Comparison of ENCODE assay signal across 25 cellular contexts in the genomic region with DNA sequence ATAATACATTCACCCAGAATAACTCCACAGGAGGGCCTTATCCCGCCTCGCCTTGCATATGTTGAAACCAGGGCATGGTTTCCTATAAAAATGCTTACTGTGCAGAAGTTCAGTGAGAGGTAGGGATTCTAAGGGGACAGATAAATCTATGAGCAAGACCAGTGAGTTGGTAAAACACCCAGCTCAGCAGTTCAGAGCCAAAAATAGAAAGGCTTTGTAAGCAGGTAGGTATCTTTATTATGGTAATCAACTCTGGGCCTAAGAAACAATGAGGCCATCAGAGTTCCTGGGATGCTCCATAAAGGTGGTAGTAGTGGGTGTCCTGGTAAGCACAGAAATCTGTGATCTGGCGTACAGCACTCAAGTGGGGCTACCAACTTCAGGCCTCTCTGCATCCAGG.
A peak's percentile ranks its signal among the peaks of the same experiment; 100 is the strongest.
DNase-seq lines count a peak whose midpoint lies in the region; ATAC-seq, FAIRE-seq and TF ChIP-seq lines count a peak whose summit lies in the region.
"Had no signal": no experiment of that assay in that cellular context is flagged by ENCODE, and none has a peak within 500 bp of the region (broad histone marks: within the 10 kb centered on the region; RNA-seq: fewer than 3 reads in every experiment).

No MANE protein-coding gene starts in this region.

- no peak for TF ChIP-seq POLR2A in A549 (IDR thresholded peaks at IDR 0.05; ENCODE audit: low read length)

- WGBS in A549 (ENCODE audit: missing lambda C conversion rate): 13% methylated on average over 3 of the region's 3 CpGs
- 75% methylated on average over 3 of the region's 3 CpGs for WGBS in HUES64

- H3K36me3 ChIP-seq in HUES64 (ENCODE audit: insufficient read depth, low read length) (no peaks in the 10 kb centered on the region), iPS-20b (ENCODE audit: insufficient read depth, low read depth, low read length) (no peaks in the 10 kb centered on the region)

- H3K27me3 ChIP-seq in HUES64 (ENCODE audit: insufficient read depth, low read length) (no peaks in the 10 kb centered on the region), iPS-20b (ENCODE audit: insufficient read depth, low read length) (no peaks in the 10 kb centered on the region)

- no peak for TF ChIP-seq CTCF in A549 (IDR thresholded peaks at IDR 0.05)

- no peak for TF ChIP-seq RAD21 in A549 (conservative IDR thresholded peaks at IDR 0.05 in 1 of 2, IDR thresholded peaks at IDR 0.05 in 1 of 2)

- no peak overlapping the region for H3K4me3 ChIP-seq in A549
- H3K4me3 ChIP-seq in HUES64 (ENCODE audit: low read length): peak overlapping the region; percentile 33
- H3K4me3 ChIP-seq in iPS-20b (ENCODE audit: low read length): peak overlapping the region; percentile 51; the same call in 1 of the 2 replicates

- no peak overlapping the region for H3K27ac Mint-ChIP-seq in T-helper 17 cell
- H3K27ac Mint-ChIP-seq: B cell had no signal

- H3K9ac ChIP-seq in HUES64 (ENCODE audit: low read depth, low read length): no peak overlapping the region
- H3K9ac ChIP-seq in iPS-20b (ENCODE audit: low read depth, low read length): no peak overlapping the region; the same call in 1 of the 2 replicates

- ATAC-seq in A549: no peak
- peak; percentile 38 for ATAC-seq in esophagus mucosa
- ATAC-seq in T-helper 17 cell: no peak
- no peak for ATAC-seq in GM18520 (IDR thresholded peaks at IDR 0.05; ENCODE audit: unreplicated experiment)
- ATAC-seq: PC-3, SK-N-SH treated with all-trans-retinoic acid at 6 μM for 48 hours had no signal

- DNase-seq in A549 (ENCODE audit: low read depth in 1 of 2, low spot score in 1 of 2) (no peak), T-helper 17 cell (no peak), HPDE6-E6E7 (ENCODE audit: extremely low spot score) (no peak)
- no peak for DNase-seq in stimulated activated CD8-positive, alpha-beta memory T cell treated with anti-CD3 and anti-CD28 coated beads, Interleukin-4, amount 100 ng/mL, for 48 hours
- DNase-seq: 8988T, DMS 273 treated with DMSO at 0.1 percent for 48 hours, DND-41, GOT3, KBM-7, MV-4-11, NCI-H187, NCI-H2107, NCI-H2227 treated with DMSO at 0.1 percent for 48 hours, NCI-H510A treated with DMSO at 0.1 percent for 48 hours, NCI-H774, PC-3, SIG-M5 had no signal

- no peak overlapping the region for H3K4me2 ChIP-seq in A549

- no peaks in the 10 kb centered on the region for H3K27me3 Mint-ChIP-seq in T-helper 17 cell
- H3K27me3 Mint-ChIP-seq: B cell had no signal

- no peaks in the 10 kb centered on the region for H3K4me1 ChIP-seq in A549
- H3K4me1 ChIP-seq in HUES64 (ENCODE audit: insufficient read depth, low read length): peaks cover 15% of the 10 kb centered on the region
- peaks cover 12% of the 10 kb centered on the region; the same call in 1 of the 2 replicates for H3K4me1 ChIP-seq in iPS-20b (ENCODE audit: insufficient read depth, low read length)

- POLR2A ChIA-PET in A549 (lab: Yijun Ruan, JAX): no interaction called here

- H3K9me3 ChIP-seq in A549 (no peaks in the 10 kb centered on the region), HUES64 (ENCODE audit: insufficient read depth, low read depth, low read length) (no peaks in the 10 kb centered on the region; the same call in 1 of the 2 replicates), iPS-20b (ENCODE audit: insufficient read depth, low read depth, low read length) (no peaks in the 10 kb centered on the region; the same call in 1 of the 2 replicates), T-helper 17 cell (ENCODE audit: control insufficient read depth, low read length, poor library complexity, severe bottlenecking) (no peaks in the 10 kb centered on the region)

- no peak overlapping the region for H3K4me3 Mint-ChIP-seq in T-helper 17 cell
- H3K4me3 Mint-ChIP-seq: B cell had no signal

- H3K27ac ChIP-seq in A549: no peak overlapping the region
- H3K27ac ChIP-seq in HUES64 (ENCODE audit: low read depth, low read length): peak overlapping the region; percentile 56; the same call in 1 of the 2 replicates
- no peak overlapping the region for H3K27ac ChIP-seq in iPS-20b (ENCODE audit: low read length)
- H3K27ac ChIP-seq: RWPE1 had no signal

- no peaks in the 10 kb centered on the region for H3K36me3 Mint-ChIP-seq in T-helper 17 cell (ENCODE audit: low read depth)

- TF ChIP-seq EP300 in A549 (IDR thresholded peaks at IDR 0.05): no peak

- no peaks in the 10 kb centered on the region for H3K4me1 Mint-ChIP-seq in T-helper 17 cell
- H3K4me1 Mint-ChIP-seq: B cell had no signal

- CTCF ChIA-PET in A549 (lab: Yijun Ruan, JAX): no interaction called here

- FAIRE-seq in A549 (lab: Jason Lieb, UNC): no peak
- FAIRE-seq: G401.6 had no signal

TF ChIP-seq in A549, 52 proteins besides CTCF, POLR2A, EP300 and RAD21:
- TF ChIP-seq RARB (CRISPR knock-in tag; IDR thresholded peaks at IDR 0.05) (no peak), MAFK (IDR thresholded peaks at IDR 0.05; ENCODE audit: partially characterized antibody) (peak; percentile 77)
